Comparison of ENCODE assay signal across 8 cellular contexts in the genomic region with DNA sequence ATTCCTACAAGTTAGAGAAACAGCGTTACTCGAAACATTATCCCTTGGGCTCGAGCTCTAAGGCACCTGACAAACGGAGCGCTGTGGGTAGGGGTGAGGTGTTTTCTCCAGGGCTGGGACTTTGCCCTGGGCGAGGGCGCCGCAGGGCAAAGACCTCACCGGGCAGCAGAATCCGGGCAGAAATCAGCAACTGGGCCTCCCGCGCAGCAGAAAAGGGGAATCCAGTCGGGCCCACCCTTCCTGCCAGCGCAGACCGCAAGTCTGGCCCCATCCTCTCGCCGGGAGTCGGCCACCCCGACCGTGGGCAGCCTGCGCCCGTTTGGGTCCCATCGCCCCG. TPM values are rescaled to one million over a fixed set of nuclear protein-coding genes. Genes with fewer than 3 reads are reported as not detected.
DNase-seq lines count a peak whose midpoint lies in the region; ATAC-seq and TF ChIP-seq lines count a peak whose summit lies in the region.

No MANE protein-coding gene starts in this region.

- H3K4me2 ChIP-seq in skeletal muscle satellite cell (ENCODE audit: low read length): peak overlapping the region; percentile 86

- H3K27ac Mint-ChIP-seq in WTC11: no peak overlapping the region

- H3K36me3 Mint-ChIP-seq in WTC11: peaks cover 23% of the 10 kb centered on the region

- H3K4me3 ChIP-seq in right atrium auricular region: peak overlapping the region; percentile 94 to 99
- peak overlapping the region; percentile 97 for H3K4me3 ChIP-seq in skeletal muscle satellite cell (ENCODE audit: low read length)

- peaks cover 0 to 18% of the 10 kb centered on the region in 2 donors for H3K4me1 ChIP-seq in right atrium auricular region
- H3K4me1 ChIP-seq in skeletal muscle satellite cell (ENCODE audit: control insufficient read depth, insufficient read depth, low read length): peaks cover 21% of the 10 kb centered on the region

- peak; percentile 1 for ATAC-seq in HG03354 (IDR thresholded peaks at IDR 0.05; ENCODE audit: poor library complexity, severe bottlenecking, unreplicated experiment)
- no peak for ATAC-seq in WTC11

- peak overlapping the region; percentile 99 for H3K9ac ChIP-seq in skeletal muscle satellite cell (ENCODE audit: low read depth, low read length)

- H3K27me3 Mint-ChIP-seq in WTC11 (ENCODE audit: low read depth): no peaks in the 10 kb centered on the region

- peaks cover 26% of the 10 kb centered on the region for H3K4me1 Mint-ChIP-seq in WTC11

- H3K36me3 ChIP-seq in right atrium auricular region: peaks cover 13% of the 10 kb centered on the region
- peaks cover 6% of the 10 kb centered on the region for H3K36me3 ChIP-seq in skeletal muscle satellite cell (ENCODE audit: insufficient read depth, low read length)

- CTCF ChIA-PET in WTC11 (lab: Charles Lee): interaction anchor here (0.9 to 1.7 kb wide), 4 partner anchors 18 to 308 kb away, joined by 3 to 7 read pairs (median 3); no protein-coding TSS in a partner anchor

- H3K4me3 Mint-ChIP-seq in WTC11: peak overlapping the region; percentile 91

- TF ChIP-seq CTCF in WTC11 (IDR thresholded peaks at IDR 0.05) (no peak), right atrium auricular region (IDR thresholded peaks at IDR 0.05) (no peak)

- peak; percentile 5 for DNase-seq in NCI-H1105 treated with DMSO at 0.1 percent for 48 hours (lab: John Stamatoyannopoulos, UW)
- DNase-seq in NCI-H1105 (lab: John Stamatoyannopoulos, UW): no peak
- no peak for DNase-seq in WTC11 (ENCODE audit: low spot score)
- DNase-seq in right atrium auricular region (ENCODE audit: low spot score): no peak
- no peak for DNase-seq in COR-L47 (lab: John Stamatoyannopoulos, UW)
- no peak for DNase-seq in superior temporal gyrus (ENCODE audit: extremely low spot score)

- H3K9me3 ChIP-seq in right atrium auricular region: no peaks in the 10 kb centered on the region
- no peaks in the 10 kb centered on the region for H3K9me3 ChIP-seq in skeletal muscle satellite cell (replicated peaks; ENCODE audit: low read length)

- H3K27me3 ChIP-seq in right atrium auricular region (no peaks in the 10 kb centered on the region), skeletal muscle satellite cell (ENCODE audit: control insufficient read depth, insufficient read depth, low read length) (no peaks in the 10 kb centered on the region)

- no peaks in the 10 kb centered on the region for H3K9me3 Mint-ChIP-seq in WTC11

- no peak overlapping the region for H3K27ac ChIP-seq in right atrium auricular region

- POLR2A ChIA-PET in WTC11 (lab: Charles Lee): interaction anchor here (0.6 to 1.6 kb wide), 2 partner anchors 14 to 165 kb away, joined by 3 read pairs; no protein-coding TSS in a partner anchor

TF ChIP-seq in WTC11, 78 proteins besides CTCF, POLR2A, EP300 and RAD21 (continues in another document):
- TF ChIP-seq SP1 (CRISPR knock-in tag; conservative IDR thresholded peaks at IDR 0.05) (no peak), OVOL2 (CRISPR knock-in tag; IDR thresholded peaks at IDR 0.05; ENCODE audit: borderline replicate concordance) (no peak), ZNF138 (CRISPR knock-in tag; conservative IDR thresholded peaks at IDR 0.05) (no peak), ZNF121 (CRISPR knock-in tag; IDR thresholded peaks at IDR 0.05) (no peak), NFE2L1 (CRISPR knock-in tag; IDR thresholded peaks at IDR 0.05) (peak; percentile 33; the same call in 1 of the 2 replicates), GABPB1 (CRISPR knock-in tag; IDR thresholded peaks at IDR 0.05) (no peak), NFATC4 (CRISPR knock-in tag; IDR thresholded peaks at IDR 0.05) (no peak)
- TF ChIP-seq, protein P1, sequence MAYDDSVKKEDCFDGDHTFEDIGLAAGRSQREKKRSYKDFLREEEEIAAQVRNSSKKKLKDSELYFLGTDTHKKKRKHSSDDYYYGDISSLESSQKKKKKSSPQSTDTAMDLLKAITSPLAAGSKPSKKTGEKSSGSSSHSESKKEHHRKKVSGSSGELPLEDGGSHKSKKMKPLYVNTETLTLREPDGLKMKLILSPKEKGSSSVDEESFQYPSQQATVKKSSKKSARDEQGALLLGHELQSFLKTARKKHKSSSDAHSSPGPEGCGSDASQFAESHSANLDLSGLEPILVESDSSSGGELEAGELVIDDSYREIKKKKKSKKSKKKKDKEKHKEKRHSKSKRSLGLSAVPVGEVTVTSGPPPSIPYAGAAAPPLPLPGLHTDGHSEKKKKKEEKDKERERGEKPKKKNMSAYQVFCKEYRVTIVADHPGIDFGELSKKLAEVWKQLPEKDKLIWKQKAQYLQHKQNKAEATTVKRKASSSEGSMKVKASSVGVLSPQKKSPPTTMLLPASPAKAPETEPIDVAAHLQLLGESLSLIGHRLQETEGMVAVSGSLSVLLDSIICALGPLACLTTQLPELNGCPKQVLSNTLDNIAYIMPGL (CRISPR knock-in tag; IDR thresholded peaks at IDR 0.05): no peak
- TF ChIP-seq, protein P2, sequence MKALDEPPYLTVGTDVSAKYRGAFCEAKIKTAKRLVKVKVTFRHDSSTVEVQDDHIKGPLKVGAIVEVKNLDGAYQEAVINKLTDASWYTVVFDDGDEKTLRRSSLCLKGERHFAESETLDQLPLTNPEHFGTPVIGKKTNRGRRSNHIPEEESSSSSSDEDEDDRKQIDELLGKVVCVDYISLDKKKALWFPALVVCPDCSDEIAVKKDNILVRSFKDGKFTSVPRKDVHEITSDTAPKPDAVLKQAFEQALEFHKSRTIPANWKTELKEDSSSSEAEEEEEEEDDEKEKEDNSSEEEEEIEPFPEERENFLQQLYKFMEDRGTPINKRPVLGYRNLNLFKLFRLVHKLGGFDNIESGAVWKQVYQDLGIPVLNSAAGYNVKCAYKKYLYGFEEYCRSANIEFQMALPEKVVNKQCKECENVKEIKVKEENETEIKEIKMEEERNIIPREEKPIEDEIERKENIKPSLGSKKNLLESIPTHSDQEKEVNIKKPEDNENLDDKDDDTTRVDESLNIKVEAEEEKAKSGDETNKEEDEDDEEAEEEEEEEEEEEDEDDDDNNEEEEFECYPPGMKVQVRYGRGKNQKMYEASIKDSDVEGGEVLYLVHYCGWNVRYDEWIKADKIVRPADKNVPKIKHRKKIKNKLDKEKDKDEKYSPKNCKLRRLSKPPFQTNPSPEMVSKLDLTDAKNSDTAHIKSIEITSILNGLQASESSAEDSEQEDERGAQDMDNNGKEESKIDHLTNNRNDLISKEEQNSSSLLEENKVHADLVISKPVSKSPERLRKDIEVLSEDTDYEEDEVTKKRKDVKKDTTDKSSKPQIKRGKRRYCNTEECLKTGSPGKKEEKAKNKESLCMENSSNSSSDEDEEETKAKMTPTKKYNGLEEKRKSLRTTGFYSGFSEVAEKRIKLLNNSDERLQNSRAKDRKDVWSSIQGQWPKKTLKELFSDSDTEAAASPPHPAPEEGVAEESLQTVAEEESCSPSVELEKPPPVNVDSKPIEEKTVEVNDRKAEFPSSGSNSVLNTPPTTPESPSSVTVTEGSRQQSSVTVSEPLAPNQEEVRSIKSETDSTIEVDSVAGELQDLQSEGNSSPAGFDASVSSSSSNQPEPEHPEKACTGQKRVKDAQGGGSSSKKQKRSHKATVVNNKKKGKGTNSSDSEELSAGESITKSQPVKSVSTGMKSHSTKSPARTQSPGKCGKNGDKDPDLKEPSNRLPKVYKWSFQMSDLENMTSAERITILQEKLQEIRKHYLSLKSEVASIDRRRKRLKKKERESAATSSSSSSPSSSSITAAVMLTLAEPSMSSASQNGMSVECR (CRISPR knock-in tag; IDR thresholded peaks at IDR 0.05; ENCODE audit: borderline replicate concordance): 0 out of 2 replicates have a peak, but pooled peaks have one; percentile 74
- TF ChIP-seq, protein P3, sequence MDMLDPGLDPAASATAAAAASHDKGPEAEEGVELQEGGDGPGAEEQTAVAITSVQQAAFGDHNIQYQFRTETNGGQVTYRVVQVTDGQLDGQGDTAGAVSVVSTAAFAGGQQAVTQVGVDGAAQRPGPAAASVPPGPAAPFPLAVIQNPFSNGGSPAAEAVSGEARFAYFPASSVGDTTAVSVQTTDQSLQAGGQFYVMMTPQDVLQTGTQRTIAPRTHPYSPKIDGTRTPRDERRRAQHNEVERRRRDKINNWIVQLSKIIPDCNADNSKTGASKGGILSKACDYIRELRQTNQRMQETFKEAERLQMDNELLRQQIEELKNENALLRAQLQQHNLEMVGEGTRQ (CRISPR knock-in tag; IDR thresholded peaks at IDR 0.05): no peak
- TF ChIP-seq, protein P4, sequence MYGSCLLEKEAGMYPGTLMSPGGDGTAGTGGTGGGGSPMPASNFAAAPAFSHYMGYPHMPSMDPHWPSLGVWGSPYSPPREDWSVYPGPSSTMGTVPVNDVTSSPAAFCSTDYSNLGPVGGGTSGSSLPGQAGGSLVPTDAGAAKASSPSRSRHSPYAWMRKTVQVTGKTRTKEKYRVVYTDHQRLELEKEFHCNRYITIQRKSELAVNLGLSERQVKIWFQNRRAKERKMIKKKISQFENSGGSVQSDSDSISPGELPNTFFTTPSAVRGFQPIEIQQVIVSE (CRISPR knock-in tag; IDR thresholded peaks at IDR 0.05; ENCODE audit: borderline replicate concordance): no peak

RNA-seq across cellular contexts. Expression of a gene that starts 0.4 kb away (rescaled TPM):
- total RNA-seq in WTC11 (2021) (14.6 to 17.6 TPM (median 16.7 TPM) in 3 replicates), right atrium auricular region (1 to 10 TPM; 6.8 to 9.9 TPM)
- 12.4 and 13.5 TPM in 2 replicates for total RNA-seq in skeletal muscle satellite cell (2012; rRNA removed)

RNA-seq across cellular contexts. Expression of a gene that starts 0.8 kb away (rescaled TPM):
- total RNA-seq in WTC11 (2021) (64.0 to 68.0 TPM (median 64.4 TPM) in 3 replicates), right atrium auricular region (1 to 10 TPM; 3.9 to 4.8 TPM)
- 33.2 and 36.3 TPM in 2 replicates for total RNA-seq in skeletal muscle satellite cell (2012; rRNA removed)

Comparison
In these comparisons a context has a peak if more than half of its experiments do, and no peak if none do; other contexts are left out.
1. RNA of a gene that starts 0.8 kb away (total RNA-seq): 64.0 to 68.0 TPM in WTC11; 3.9 to 4.8 TPM in right atrium auricular region; every median in the first group is over 10 times any median in the second.